Comparison of ENCODE assay signal across 17 cellular contexts in genomic region chr10:79269443-79269842, GRCh38.
DNase-seq lines count a peak whose midpoint lies in the region; ATAC-seq, FAIRE-seq and TF ChIP-seq lines count a peak whose summit lies in the region.
"Had no signal": no experiment of that assay in that cellular context is flagged by ENCODE, and none has a peak within 500 bp of the region (broad histone marks: within the 10 kb centered on the region; RNA-seq: fewer than 3 reads in every experiment).

No MANE protein-coding gene starts in this region.

- H3K27ac Mint-ChIP-seq in progenitor cell of endocrine pancreas, result peak overlapping the region; percentile 46
- H3K27ac Mint-ChIP-seq: activated CD8-positive, alpha-beta memory T cell treated with anti-CD3 and anti-CD28 coated beads, Interleukin-2, amount 10 ng/mL, durations not matched to agents 7 days and 5 days had no signal

- H3K4me3 ChIP-seq in RWPE2 (ENCODE audit: severe bottlenecking) (no peak overlapping the region), A673 (ENCODE audit: low read depth, low read length, poor library complexity, severe bottlenecking) (no peak overlapping the region)
- H3K4me3 ChIP-seq: SJCRH30, upper lobe of right lung had no signal

- H3K9me3 Mint-ChIP-seq in progenitor cell of endocrine pancreas (ENCODE audit: low read depth), result no peaks in the 10 kb centered on the region
- H3K9me3 Mint-ChIP-seq: CD8-positive, alpha-beta memory T cell had no signal

- H3K27ac ChIP-seq in RWPE2 (ENCODE audit: poor library complexity, severe bottlenecking), result peak overlapping the region; percentile 71
- no peak overlapping the region for H3K27ac ChIP-seq in A673 (ENCODE audit: low read depth, low read length, poor library complexity, severe bottlenecking)
- H3K27ac ChIP-seq: epithelial cell of prostate, SJCRH30 had no signal

- DNase-seq in GM12892 (ENCODE audit: insufficient read length) (no peak), RWPE2 (ENCODE audit: low spot score) (no peak), globus pallidus (ENCODE audit: low spot score) (peak; percentile 64), progenitor cell of endocrine pancreas (ENCODE audit: low spot score, unreplicated experiment) (no peak), AG20443 (ENCODE audit: low spot score) (no peak), GM20000 (ENCODE audit: low spot score) (no peak), A673 (ENCODE audit: low spot score) (no peak)
- DNase-seq: activated CD8-positive, alpha-beta memory T cell treated with anti-CD3 and anti-CD28 coated beads, Interleukin-2, amount 10 ng/mL, durations not matched to agents 7 days and 5 days; activated naive CD4-positive, alpha-beta T cell; CD8-positive, alpha-beta memory T cell; right cardiac atrium; SJCRH30; stimulated activated CD4-positive, alpha-beta T cell treated with anti-CD3 and anti-CD28 coated beads, Interleukin-2, amount 100 ng/mL, for 48 hours; upper lobe of right lung had no signal

- POLR2A ChIA-PET in A673 (lab: Charles Lee; ENCODE audit: low non-redundant PET), result no interaction called here

- no peak for TF ChIP-seq POLR2A in GM12892 (IDR thresholded peaks at IDR 0.05; ENCODE audit: low read depth, low read length)

- intact Hi-C loops in A673 (cut with micrococcal nuclease; ENCODE audit: unreplicated experiment), result no loop called here

- H3K9me3 ChIP-seq in RWPE2 (ENCODE audit: severe bottlenecking), result no peaks in the 10 kb centered on the region
- H3K9me3 ChIP-seq in A673 (ENCODE audit: low read depth, low read length, poor library complexity, severe bottlenecking), result no peaks in the 10 kb centered on the region
- H3K9me3 ChIP-seq: SJCRH30, upper lobe of right lung had no signal

- CTCF ChIA-PET in A673 (lab: Charles Lee), result no interaction called here

- TF ChIP-seq CTCF in RWPE2 (IDR thresholded peaks at IDR 0.05; ENCODE audit: poor library complexity, severe bottlenecking) (no peak), progenitor cell of endocrine pancreas (IDR thresholded peaks at IDR 0.05; ENCODE audit: unreplicated experiment) (no peak), GM20000 (IDR thresholded peaks at IDR 0.05; ENCODE audit: extremely low read depth, missing control alignments) (no peak), A673 (conservative IDR thresholded peaks at IDR 0.05; ENCODE audit: low read depth, low read length) (no peak)

- H3K27me3 ChIP-seq in RWPE2 (ENCODE audit: insufficient read depth, poor library complexity, severe bottlenecking), result no peaks in the 10 kb centered on the region
- no peaks in the 10 kb centered on the region for H3K27me3 ChIP-seq in A673 (replicated peaks; ENCODE audit: insufficient read depth, low read depth, low read length, poor library complexity)
- H3K27me3 ChIP-seq: SJCRH30, upper lobe of right lung had no signal

- peaks cover 14% of the 10 kb centered on the region for H3K4me1 Mint-ChIP-seq in progenitor cell of endocrine pancreas (ENCODE audit: low read depth)

- H3K36me3 Mint-ChIP-seq in progenitor cell of endocrine pancreas (ENCODE audit: insufficient read depth), result peaks cover 10% of the 10 kb centered on the region

- peak; percentile 24 for FAIRE-seq in GM12892 (lab: Jason Lieb, UNC)
- FAIRE-seq: bronchial epithelial cell had no signal

- H3K36me3 ChIP-seq in RWPE2 (ENCODE audit: low read depth), result no peaks in the 10 kb centered on the region
- H3K36me3 ChIP-seq in A673 (ENCODE audit: insufficient read depth, low read length, poor library complexity, severe bottlenecking), result no peaks in the 10 kb centered on the region
- H3K36me3 ChIP-seq: SJCRH30 had no signal

- no TSS peak for BruUV-seq in A673 (replicated peaks; lab: Mats Ljungman, UMichigan)

- H3K4me1 ChIP-seq in RWPE2 (ENCODE audit: insufficient read depth, poor library complexity, severe bottlenecking) (peaks cover 44% of the 10 kb centered on the region), A673 (ENCODE audit: insufficient read depth, low read length, poor library complexity, severe bottlenecking) (peaks cover 26% of the 10 kb centered on the region)
- H3K4me1 ChIP-seq: SJCRH30 had no signal

- ATAC-seq in RWPE2 (ENCODE audit: low read depth) (no peak), GM18867 (IDR thresholded peaks at IDR 0.05; ENCODE audit: unreplicated experiment) (no peak)
- ATAC-seq: activated CD8-positive, alpha-beta memory T cell treated with anti-CD3 and anti-CD28 coated beads, Interleukin-2, amount 10 ng/mL, durations not matched to agents 7 days and 5 days; right cardiac atrium; upper lobe of right lung had no signal

- peaks cover 2% of the 10 kb centered on the region for H3K27me3 Mint-ChIP-seq in progenitor cell of endocrine pancreas
- H3K27me3 Mint-ChIP-seq: activated CD8-positive, alpha-beta memory T cell treated with anti-CD3 and anti-CD28 coated beads, Interleukin-2, amount 10 ng/mL, durations not matched to agents 7 days and 5 days; CD8-positive, alpha-beta memory T cell had no signal

- no peak overlapping the region for H3K4me3 Mint-ChIP-seq in progenitor cell of endocrine pancreas (ENCODE audit: low read depth)
- H3K4me3 Mint-ChIP-seq: activated CD8-positive, alpha-beta memory T cell treated with anti-CD3 and anti-CD28 coated beads, Interleukin-2, amount 10 ng/mL, durations not matched to agents 7 days and 5 days had no signal
